ENCODE assay signal across 8 cellular contexts in genomic region chr14:103519043-103519836, GRCh38. TPM values are rescaled to one million over a fixed set of nuclear protein-coding genes. Genes with fewer than 3 reads are reported as not detected.
DNase-seq lines count a peak whose midpoint lies in the region; ATAC-seq and TF ChIP-seq lines count a peak whose summit lies in the region.

No MANE protein-coding gene starts in this region.

- no peak overlapping the region for H3K27ac ChIP-seq in CD4-positive, alpha-beta T cell (ENCODE audit: low read depth, low read length)
- H3K27ac ChIP-seq in HUES48 (ENCODE audit: low read depth, low read length), result peak overlapping the region; percentile 36

- peaks cover 23% of the 10 kb centered on the region for H3K27me3 Mint-ChIP-seq in CD4-positive, alpha-beta T cell
- peaks cover 0 to 8% (median 1%) of the 10 kb centered on the region in 5 donors for H3K27me3 Mint-ChIP-seq in naive thymus-derived CD8-positive, alpha-beta T cell

- no peak overlapping the region for H3K27ac Mint-ChIP-seq in CD4-positive, alpha-beta T cell
- peak overlapping the region in 2 of 10 donors; percentile 88 to 89 for H3K27ac Mint-ChIP-seq in naive thymus-derived CD8-positive, alpha-beta T cell

- intact Hi-C loops in CD4-positive, alpha-beta T cell (cut with DNase I, micrococcal nuclease), result no loop called here

- peaks cover 10% of the 10 kb centered on the region for H3K4me1 Mint-ChIP-seq in CD4-positive, alpha-beta T cell (ENCODE audit: low read depth)
- H3K4me1 Mint-ChIP-seq in naive thymus-derived CD8-positive, alpha-beta T cell, result peaks cover 9 to 16% (median 15%) of the 10 kb centered on the region in 4 donors

- TF ChIP-seq CTCF in CD4-positive, alpha-beta T cell (IDR thresholded peaks at IDR 0.05), result no peak

- no peak for ATAC-seq in CD4-positive, alpha-beta T cell (ENCODE audit: poor library complexity)
- ATAC-seq in naive thymus-derived CD8-positive, alpha-beta T cell, result no peak
- ATAC-seq in HG03095 (IDR thresholded peaks at IDR 0.05; ENCODE audit: unreplicated experiment), result no peak
- ATAC-seq in GM21619 (IDR thresholded peaks at IDR 0.05; ENCODE audit: unreplicated experiment), result no peak
- no peak for ATAC-seq in HG02938 (IDR thresholded peaks at IDR 0.05; ENCODE audit: unreplicated experiment)

- H3K27me3 ChIP-seq in CD4-positive, alpha-beta T cell (ENCODE audit: control insufficient read depth, insufficient read depth, low read length), result peaks cover 19% of the 10 kb centered on the region
- peaks cover 14% of the 10 kb centered on the region for H3K27me3 ChIP-seq in HUES48 (ENCODE audit: control insufficient read depth, insufficient read depth, low read length)

- H3K4me3 Mint-ChIP-seq in CD4-positive, alpha-beta T cell, result peak overlapping the region; percentile 76
- peak overlapping the region; percentile 13 to 79 (median 62) for H3K4me3 Mint-ChIP-seq in naive thymus-derived CD8-positive, alpha-beta T cell

- H3K9me3 Mint-ChIP-seq in CD4-positive, alpha-beta T cell, result no peaks in the 10 kb centered on the region
- H3K9me3 Mint-ChIP-seq in naive thymus-derived CD8-positive, alpha-beta T cell, result no peaks in the 10 kb centered on the region

- no peak for DNase-seq in CD4-positive, alpha-beta T cell
- peak; percentile 72 for DNase-seq in cerebellar cortex (ENCODE audit: low spot score)
- peak in 1 of 10 donors; percentile 54 for DNase-seq in naive thymus-derived CD8-positive, alpha-beta T cell
- DNase-seq in activated CD8-positive, alpha-beta memory T cell treated with anti-CD3 and anti-CD28 coated beads for 24 hours, result no peak

- H3K4me3 ChIP-seq in HUES48 (ENCODE audit: low read depth, low read length), result no peak overlapping the region

- no peaks in the 10 kb centered on the region for H3K9me3 ChIP-seq in CD4-positive, alpha-beta T cell (ENCODE audit: control insufficient read depth, low read length)
- H3K9me3 ChIP-seq in HUES48 (ENCODE audit: control insufficient read depth, insufficient read depth, low read length), result no peaks in the 10 kb centered on the region

- no peak overlapping the region for H3K9ac ChIP-seq in HUES48 (ENCODE audit: low read depth, low read length)

- peaks cover 23% of the 10 kb centered on the region; the same call in 1 of the 2 replicates for H3K4me1 ChIP-seq in HUES48 (ENCODE audit: control insufficient read depth, insufficient read depth, low read length)

- no peaks in the 10 kb centered on the region for H3K36me3 Mint-ChIP-seq in CD4-positive, alpha-beta T cell (ENCODE audit: low read depth)
- no peaks in the 10 kb centered on the region for H3K36me3 Mint-ChIP-seq in naive thymus-derived CD8-positive, alpha-beta T cell

- POLR2A ChIA-PET in CD4-positive, alpha-beta T cell (lab: Charles Lee), result interaction anchor here (2.3 kb wide), 1 partner anchor 9 kb away, joined by 9 read pairs; the partner anchor contains the start of gene TRMT61A
- POLR2A ChIA-PET in naive thymus-derived CD8-positive, alpha-beta T cell (lab: Charles Lee), result interaction anchor here (0.6 to 2.8 kb wide), 4 partner anchors 10 to 77 kb away, joined by 4 to 9 read pairs (median 6); partner anchors contain the start of genes BAG5, COA8 and TRMT61A

- CTCF ChIA-PET in CD4-positive, alpha-beta T cell (lab: Charles Lee), result interaction anchor here (0.6 to 1.9 kb wide), 15 partner anchors 9 to 106 kb away, joined by 3 to 22 read pairs (median 3); partner anchors contain the start of gene TRMT61A

- H3K36me3 ChIP-seq in HUES48 (ENCODE audit: control insufficient read depth, insufficient read depth, low read length), result peaks cover 18% of the 10 kb centered on the region

RNA-seq across cellular contexts. Expression of gene CKB, which starts 3.4 kb away (rescaled TPM):
- 1 to 10 TPM; 5.8 to 6.6 TPM for total RNA-seq in CD4-positive, alpha-beta T cell
- total RNA-seq in naive thymus-derived CD8-positive, alpha-beta T cell, result under 1 TPM in 1 of 2 experiments, not detected in 1; 0.69 TPM
- 1 to 10 TPM in 1 of 3 donors, not detected in 2; 1.8 TPM for polyA plus RNA-seq in naive thymus-derived CD8-positive, alpha-beta T cell

RNA-seq across cellular contexts. Expression of gene TRMT61A, which starts 9.8 kb away (rescaled TPM):
- 1 to 10 TPM; 9.2 to 9.8 TPM for total RNA-seq in CD4-positive, alpha-beta T cell
- total RNA-seq in naive thymus-derived CD8-positive, alpha-beta T cell, result 10 to 100 TPM; 15.3 to 16.7 TPM
- 10 to 100 TPM in 1 of 3 donors, 1 to 10 TPM in 2; 6.7 to 11.2 (median 7.0) TPM for polyA plus RNA-seq in naive thymus-derived CD8-positive, alpha-beta T cell

RNA-seq across cellular contexts. Expression of gene BAG5, which starts 43.2 kb away (rescaled TPM):
- total RNA-seq in CD4-positive, alpha-beta T cell, result 10 to 100 TPM; 39.4 to 40.3 TPM
- total RNA-seq in naive thymus-derived CD8-positive, alpha-beta T cell, result 10 to 100 TPM; 41.1 to 46.9 TPM
- polyA plus RNA-seq in naive thymus-derived CD8-positive, alpha-beta T cell, result 10 to 100 TPM; 39.0 to 48.5 (median 47.5) TPM

RNA-seq across cellular contexts. Expression of gene COA8, which starts 43.5 kb away (rescaled TPM):
- 10 to 100 TPM in 1 of 2 experiments, 1 to 10 TPM in 1; 9.1 to 10.7 TPM for total RNA-seq in CD4-positive, alpha-beta T cell
- 10 to 100 TPM; 27.4 to 29.1 TPM for total RNA-seq in naive thymus-derived CD8-positive, alpha-beta T cell
- polyA plus RNA-seq in naive thymus-derived CD8-positive, alpha-beta T cell, result 10 to 100 TPM; 47.3 to 72.0 (median 48.2) TPM

Comparison
In these comparisons a context has a peak if more than half of its experiments do, and no peak if none do; other contexts are left out.
1. RNA of gene CKB, which starts 3.4 kb away (total RNA-seq): 5.8 to 6.6 TPM in CD4-positive, alpha-beta T cell; 0.69 TPM in naive thymus-derived CD8-positive, alpha-beta T cell; every median in the first group is over 4 times any median in the second.